9 cellular contexts compared by ENCODE assay signal in genomic region chr17:81385320-81386111, GRCh38. TPM values are rescaled to one million over a fixed set of nuclear protein-coding genes. Genes with fewer than 3 reads are reported as not detected.
A peak's percentile ranks its signal among the peaks of the same experiment; 100 is the strongest.
DNase-seq lines count a peak whose midpoint lies in the region; ATAC-seq lines count a peak whose summit lies in the region.
"Had no signal": no experiment of that assay in that cellular context is flagged by ENCODE, and none has a peak within 500 bp of the region (broad histone marks: within the 10 kb centered on the region; RNA-seq: fewer than 3 reads in every experiment).

No MANE protein-coding gene starts in this region.

- WGBS in right cardiac atrium = 60% methylated on average over 24 of the region's 24 CpGs
- no CpG with 5 or more reads among the region's 24 CpGs for WGBS in mesendoderm (ENCODE audit: extremely low coverage, insufficient coverage, low lambda C conversion rate)

- peaks cover 19% of the 10 kb centered on the region for H3K4me1 ChIP-seq in CD4-positive, CD25-positive, alpha-beta regulatory T cell (ENCODE audit: control insufficient read depth, insufficient read depth, low read length, poor library complexity, severe bottlenecking)
- H3K4me1 ChIP-seq in right cardiac atrium (ENCODE audit: control insufficient read depth, insufficient read depth, low read length) (peaks cover 15% of the 10 kb centered on the region), mesendoderm (ENCODE audit: control insufficient read depth, low read depth, low read length) (peaks cover 8% of the 10 kb centered on the region)

- no peaks in the 10 kb centered on the region for H3K79me2 ChIP-seq in mesendoderm (ENCODE audit: control insufficient read depth, insufficient read depth, low read length)

- no peak for DNase-seq in CD4-positive, CD25-positive, alpha-beta regulatory T cell
- DNase-seq in right cardiac atrium (peak in 2 of 3 donors; percentile 74 to 77), pons (ENCODE audit: low spot score) (peak; percentile 98), mesendoderm (no peak), ACHN (no peak), NCI-H510A treated with DMSO at 0.1 percent for 48 hours (lab: John Stamatoyannopoulos, UW) (no peak)
- no peak for DNase-seq in effector CD8-positive, alpha-beta T cell (lab: John Stamatoyannopoulos, UW)
- DNase-seq: stimulated activated CD8-positive, alpha-beta memory T cell treated with anti-CD3 and anti-CD28 coated beads, Interleukin-4, amount 100 ng/mL, for 48 hours had no signal

- H3K9ac ChIP-seq in mesendoderm (ENCODE audit: low read length) = no peak overlapping the region

- in situ Hi-C loops in ACHN (cut with HindIII; ENCODE audit: low pct_ligation_motif_present, low pct_unique_long_range_greater_than_20kb, low sequenced_read_pairs) = no loop called here

- H3K27ac ChIP-seq in CD4-positive, CD25-positive, alpha-beta regulatory T cell (ENCODE audit: insufficient read depth, low read length, poor library complexity, severe bottlenecking) = no peak overlapping the region
- H3K27ac ChIP-seq in right cardiac atrium (ENCODE audit: low read length) (peak overlapping the region; percentile 28), mesendoderm (ENCODE audit: low read depth, low read length) (no peak overlapping the region)

- H3K56ac ChIP-seq in mesendoderm (ENCODE audit: low read length) = no peak overlapping the region

- no peak overlapping the region for H3K4me3 ChIP-seq in CD4-positive, CD25-positive, alpha-beta regulatory T cell (ENCODE audit: low read depth, low read length)
- H3K4me3 ChIP-seq in right cardiac atrium (ENCODE audit: low read length) (no peak overlapping the region), mesendoderm (ENCODE audit: low read length) (no peak overlapping the region)

- H3K27ac Mint-ChIP-seq in CD4-positive, CD25-positive, alpha-beta regulatory T cell = no peak overlapping the region
- H3K27ac Mint-ChIP-seq in activated T-helper 17 cell treated with anti-CD3 and anti-CD28 coated beads, Interleukin-2, amount 50 U/mL, for 72 hours = no peak overlapping the region

- no peaks in the 10 kb centered on the region for H3K9me3 ChIP-seq in CD4-positive, CD25-positive, alpha-beta regulatory T cell (ENCODE audit: control insufficient read depth in 2 of 2, low read length in 2 of 2)
- no peaks in the 10 kb centered on the region for H3K9me3 ChIP-seq in right cardiac atrium (ENCODE audit: control insufficient read depth, low read length)

- H3K4me3 Mint-ChIP-seq in CD4-positive, CD25-positive, alpha-beta regulatory T cell = peak overlapping the region in 3 of 4 donors; percentile 8 to 43 (median 9)
- H3K4me3 Mint-ChIP-seq in activated T-helper 17 cell treated with anti-CD3 and anti-CD28 coated beads, Interleukin-2, amount 50 U/mL, for 72 hours = peak overlapping the region; percentile 34

- H3K27me3 ChIP-seq in CD4-positive, CD25-positive, alpha-beta regulatory T cell (ENCODE audit: control insufficient read depth, insufficient read depth, low read length) = peaks cover 10% of the 10 kb centered on the region
- H3K27me3 ChIP-seq in right cardiac atrium (ENCODE audit: control insufficient read depth, insufficient read depth) (no peaks in the 10 kb centered on the region), mesendoderm (ENCODE audit: insufficient read depth, low read length, poor library complexity) (peaks cover 5% of the 10 kb centered on the region)

- no peak overlapping the region for H3K4ac ChIP-seq in mesendoderm (ENCODE audit: low read depth, low read length)

- no peak overlapping the region for H3K4me2 ChIP-seq in mesendoderm (ENCODE audit: low read length)

- H3K9me3 Mint-ChIP-seq in CD4-positive, CD25-positive, alpha-beta regulatory T cell = no peaks in the 10 kb centered on the region
- H3K9me3 Mint-ChIP-seq in activated T-helper 17 cell treated with anti-CD3 and anti-CD28 coated beads, Interleukin-2, amount 50 U/mL, for 72 hours = no peaks in the 10 kb centered on the region

- H2BK120ac ChIP-seq in mesendoderm (ENCODE audit: low read depth, low read length) = no peak overlapping the region

- intact Hi-C loops in right cardiac atrium (cut with DNase I) = no loop called here

- no peak overlapping the region for H2AK5ac ChIP-seq in mesendoderm (ENCODE audit: low read length)

- H3K23ac ChIP-seq in mesendoderm (ENCODE audit: low read length) = no peak overlapping the region

- H3K36me3 Mint-ChIP-seq in CD4-positive, CD25-positive, alpha-beta regulatory T cell = no peaks in the 10 kb centered on the region
- no peaks in the 10 kb centered on the region for H3K36me3 Mint-ChIP-seq in activated T-helper 17 cell treated with anti-CD3 and anti-CD28 coated beads, Interleukin-2, amount 50 U/mL, for 72 hours (ENCODE audit: low read depth)

- peaks cover 0 to 6% (median 3%) of the 10 kb centered on the region in 4 donors for H3K4me1 Mint-ChIP-seq in CD4-positive, CD25-positive, alpha-beta regulatory T cell
- H3K4me1 Mint-ChIP-seq in activated T-helper 17 cell treated with anti-CD3 and anti-CD28 coated beads, Interleukin-2, amount 50 U/mL, for 72 hours = no peaks in the 10 kb centered on the region

- ATAC-seq in CD4-positive, CD25-positive, alpha-beta regulatory T cell (ENCODE audit: low read depth in 2 of 2) = no peak
- no peak for ATAC-seq in activated T-helper 17 cell treated with anti-CD3 and anti-CD28 coated beads, Interleukin-2, amount 50 U/mL, for 72 hours (replicated peaks)
- ATAC-seq in right cardiac atrium = no peak

- no peak overlapping the region for H2BK15ac ChIP-seq in mesendoderm (replicated peaks; ENCODE audit: low read depth)

- H3K36me3 ChIP-seq in CD4-positive, CD25-positive, alpha-beta regulatory T cell (ENCODE audit: control insufficient read depth, insufficient read depth, low read length) = no peaks in the 10 kb centered on the region
- H3K36me3 ChIP-seq in mesendoderm (ENCODE audit: control insufficient read depth, insufficient read depth, low read length) = no peaks in the 10 kb centered on the region

- H4K5ac ChIP-seq in mesendoderm (ENCODE audit: low read length) = no peak overlapping the region

- no peak overlapping the region for H3K18ac ChIP-seq in mesendoderm (ENCODE audit: low read length)

- no peak overlapping the region for H4K8ac ChIP-seq in mesendoderm (ENCODE audit: low read depth, low read length)

- no peak overlapping the region for H2BK5ac ChIP-seq in mesendoderm (ENCODE audit: low read length)

- H3K27me3 Mint-ChIP-seq in CD4-positive, CD25-positive, alpha-beta regulatory T cell = peaks cover 54% of the 10 kb centered on the region
- peaks cover 18% of the 10 kb centered on the region for H3K27me3 Mint-ChIP-seq in activated T-helper 17 cell treated with anti-CD3 and anti-CD28 coated beads, Interleukin-2, amount 50 U/mL, for 72 hours

- H3K79me1 ChIP-seq in mesendoderm (ENCODE audit: low read length) = no peaks in the 10 kb centered on the region

RNA-seq across cellular contexts. Expression of gene BAHCC1, which starts 9.7 kb away (rescaled TPM):
- total RNA-seq in CD4-positive, CD25-positive, alpha-beta regulatory T cell = 0.54 TPM
- not detected for polyA plus RNA-seq in CD4-positive, CD25-positive, alpha-beta regulatory T cell
- total RNA-seq in activated T-helper 17 cell treated with anti-CD3 and anti-CD28 coated beads, Interleukin-2, amount 50 U/mL, for 72 hours = under 1 TPM in 1 of 2 donors, not detected in 1; 0.26 TPM
- total RNA-seq in right cardiac atrium = 10 to 100 TPM in 2 of 4 donors, 1 to 10 TPM in 2; 8.3 to 12.8 (median 9.4) TPM
- 8.7 TPM for polyA plus RNA-seq in right cardiac atrium
- polyA plus RNA-seq in mesendoderm (2013, experiment 1 of 2) = 1.6 TPM
- 2.1 TPM for polyA plus RNA-seq in mesendoderm (2013, experiment 2 of 2)

Comparison
In these comparisons a context has a peak if more than half of its experiments do, and no peak if none do; other contexts are left out.
1. DNase-seq: peak in right cardiac atrium (2 of 3) and pons (single experiment); none in CD4-positive, CD25-positive, alpha-beta regulatory T cell (0 of 3), mesendoderm (single experiment), ACHN (single experiment), NCI-H510A treated with DMSO at 0.1 percent for 48 hours (single experiment) and effector CD8-positive, alpha-beta T cell (single experiment).